10 cellular contexts compared by ENCODE assay signal in the genomic region with DNA sequence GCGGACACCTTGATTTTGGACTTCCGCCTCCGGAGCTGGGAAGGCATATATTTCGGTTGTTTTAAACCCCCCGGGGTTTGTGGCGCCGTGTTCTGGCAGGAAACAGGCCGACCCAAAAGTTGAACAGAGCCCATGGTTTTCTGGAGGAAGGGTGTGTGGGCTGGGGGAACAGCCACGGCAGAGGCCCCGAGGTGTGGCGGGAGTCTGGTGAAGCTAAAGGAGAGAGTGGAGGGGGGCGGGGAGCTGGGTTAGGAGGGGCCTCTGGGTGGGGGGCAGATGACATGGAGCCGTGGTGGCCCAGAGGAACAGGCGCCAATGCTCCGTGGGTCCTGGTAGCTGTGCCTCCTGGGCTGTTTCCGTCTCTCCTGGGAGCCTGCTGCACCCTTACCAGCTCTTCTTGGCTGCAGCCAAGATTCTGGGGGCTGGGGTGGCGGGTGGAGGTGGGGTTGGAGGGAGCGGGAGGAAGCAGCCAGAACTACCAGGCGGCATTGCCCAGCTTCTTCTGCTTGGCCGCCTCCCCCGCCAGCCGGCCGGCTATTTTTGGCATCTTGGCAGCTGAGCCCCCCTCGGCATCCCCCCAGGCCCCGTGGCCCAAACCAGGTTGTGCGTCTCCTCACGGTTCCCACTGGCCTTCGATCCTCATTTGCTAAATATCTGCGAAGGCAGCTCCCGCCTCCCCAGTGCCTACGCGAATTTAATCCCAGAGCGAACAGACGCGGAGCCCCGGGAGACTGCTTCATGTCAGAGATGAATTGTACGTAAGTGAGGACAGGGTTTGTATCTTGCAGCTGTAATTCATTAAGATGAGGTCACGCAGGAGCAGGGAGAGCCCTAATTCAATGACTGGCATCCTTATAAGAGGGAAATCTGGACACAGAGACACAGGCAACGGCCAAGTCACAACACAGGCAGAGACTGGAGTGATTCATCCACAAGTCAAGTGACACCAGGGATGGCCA. TPM values are rescaled to one million over a fixed set of nuclear protein-coding genes. Genes with fewer than 3 reads are reported as not detected.
A peak's percentile ranks its signal among the peaks of the same experiment; 100 is the strongest.
DNase-seq lines count a peak whose midpoint lies in the region; FAIRE-seq and TF ChIP-seq lines count a peak whose summit lies in the region.
"Had no signal": no experiment of that assay in that cellular context is flagged by ENCODE, and none has a peak within 500 bp of the region (broad histone marks: within the 10 kb centered on the region; RNA-seq: fewer than 3 reads in every experiment).

No MANE protein-coding gene starts in this region.

- peaks cover 0 to 58% (median 34%) of the 10 kb centered on the region in 11 experiments; a peak in 17 of 22 replicates for H3K36me3 ChIP-seq in BLaER1 treated with 17β-estradiol and CSF1 and Interleukin-3, amounts not matched to agents 10 nM and 100 nM
- H3K36me3 ChIP-seq in SK-N-SH (replicated peaks in 1 of 2; ENCODE audit: control insufficient read depth in 1 of 2, insufficient read depth in 2 of 2, low read length in 1 of 2) (no peaks in the 10 kb centered on the region), rectal smooth muscle tissue (ENCODE audit: control insufficient read depth, insufficient read depth, low read length) (no peaks in the 10 kb centered on the region), PC-9 (ENCODE audit: low read depth) (no peaks in the 10 kb centered on the region)

- peak overlapping the region; percentile 95 to 100 (median 98) for H3K4me2 ChIP-seq in BLaER1 treated with 17β-estradiol and CSF1 and Interleukin-3, amounts not matched to agents 10 nM and 100 nM
- H3K4me2 ChIP-seq in SK-N-SH (peak overlapping the region; percentile 82), PC-9 (no peak overlapping the region)

- H3K27ac ChIP-seq in BLaER1 treated with 17β-estradiol and CSF1 and Interleukin-3, amounts not matched to agents 10 nM and 100 nM, result peak overlapping the region; percentile 1 to 75 (median 47); a peak in 17 of 22 replicates
- peak overlapping the region; percentile 7 to 64; a peak in 2 of 4 replicates for H3K27ac ChIP-seq in SK-N-SH (ENCODE audit: low read depth in 2 of 2, low read length in 1 of 2)
- H3K27ac ChIP-seq in rectal smooth muscle tissue (ENCODE audit: low read depth, low read length), result peak overlapping the region; percentile 66
- no peak overlapping the region for H3K27ac ChIP-seq in PC-9

- TF ChIP-seq CTCF in SK-N-SH (IDR thresholded peaks at IDR 0.05) (no peak), PC-9 (conservative IDR thresholded peaks at IDR 0.05) (no peak)

- peak; percentile 93 for DNase-seq in SK-N-SH
- DNase-seq in frontal cortex (ENCODE audit: low spot score in 2 of 2), result peak; percentile 59 to 75
- no peak for DNase-seq in HT-29 (ENCODE audit: low spot score)
- no peak for DNase-seq in NAMALWA (ENCODE audit: low spot score)
- DNase-seq in PC-9, result no peak
- DNase-seq in stimulated activated naive CD4-positive, alpha-beta T cell (lab: John Stamatoyannopoulos, UW), result no peak
- DNase-seq: GDM1, NCI-H187 treated with DMSO at 0.1 percent for 48 hours had no signal

- no TSS peak for BruUV-seq in PC-9 (replicated peaks; lab: Mats Ljungman, UMichigan)

- no peak for TF ChIP-seq RAD21 in SK-N-SH (IDR thresholded peaks at IDR 0.05; ENCODE audit: low read length)

- H3F3A ChIP-seq in SK-N-SH (replicated peaks; ENCODE audit: insufficient read depth) (peaks cover 28% of the 10 kb centered on the region), PC-9 (ENCODE audit: insufficient read depth, low read depth) (no peaks in the 10 kb centered on the region)

- FAIRE-seq in frontal cortex (lab: Jason Lieb, UNC), result no peak

- peak; percentile 30 to 86; a peak in 2 of 4 replicates for TF ChIP-seq EP300 in SK-N-SH (IDR thresholded peaks at IDR 0.05; ENCODE audit: borderline replicate concordance in 1 of 2, low read depth in 1 of 2, low read length in 1 of 2)

- no peak overlapping the region for H2AFZ ChIP-seq in SK-N-SH (ENCODE audit: low read depth)
- no peak overlapping the region for H2AFZ ChIP-seq in PC-9

- H3K4me1 ChIP-seq in BLaER1 treated with 17β-estradiol and CSF1 and Interleukin-3, amounts not matched to agents 10 nM and 100 nM, result peaks cover 57 to 94% (median 83%) of the 10 kb centered on the region in 10 experiments
- H3K4me1 ChIP-seq in SK-N-SH (ENCODE audit: control insufficient read depth in 1 of 2, insufficient read depth in 2 of 2, low read depth in 1 of 2, low read length in 1 of 2), result peaks cover 4 to 26% of the 10 kb centered on the region in 2 experiments; a peak in 1 of 4 replicates
- peaks cover 5% of the 10 kb centered on the region for H3K4me1 ChIP-seq in rectal smooth muscle tissue (ENCODE audit: control insufficient read depth, insufficient read depth, low read length)
- no peaks in the 10 kb centered on the region for H3K4me1 ChIP-seq in PC-9 (replicated peaks; ENCODE audit: insufficient read depth)

- H3K79me2 ChIP-seq in SK-N-SH (ENCODE audit: insufficient read depth), result no peaks in the 10 kb centered on the region
- no peaks in the 10 kb centered on the region for H3K79me2 ChIP-seq in PC-9 (ENCODE audit: low read depth)

- H3K9me3 ChIP-seq in BLaER1 treated with 17β-estradiol and CSF1 and Interleukin-3, amounts not matched to agents 10 nM and 100 nM (replicated peaks in 1 of 11), result no peaks in the 10 kb centered on the region
- no peaks in the 10 kb centered on the region for H3K9me3 ChIP-seq in SK-N-SH
- H3K9me3 ChIP-seq in PC-9 (ENCODE audit: insufficient read depth, low read depth), result no peaks in the 10 kb centered on the region

- peaks cover 11 to 90% (median 80%) of the 10 kb centered on the region in 11 experiments; a peak in 19 of 22 replicates for H4K20me1 ChIP-seq in BLaER1 treated with 17β-estradiol and CSF1 and Interleukin-3, amounts not matched to agents 10 nM and 100 nM
- peaks cover 14% of the 10 kb centered on the region; the same call in 1 of the 2 replicates for H4K20me1 ChIP-seq in SK-N-SH (ENCODE audit: insufficient read depth)
- H4K20me1 ChIP-seq in PC-9 (ENCODE audit: insufficient read depth), result no peaks in the 10 kb centered on the region

- WGBS in SK-N-SH (ENCODE audit: low lambda C conversion rate), result 11% methylated on average over 32 of the region's 39 CpGs

- peak overlapping the region; percentile 38 to 86 (median 54) for H3K4me3 ChIP-seq in BLaER1 treated with 17β-estradiol and CSF1 and Interleukin-3, amounts not matched to agents 10 nM and 100 nM
- peak overlapping the region; percentile 15 to 58 for H3K4me3 ChIP-seq in SK-N-SH (ENCODE audit: low read depth in 2 of 2, low read length in 1 of 2)
- peak overlapping the region; percentile 17 for H3K4me3 ChIP-seq in rectal smooth muscle tissue (ENCODE audit: low read length)
- no peak overlapping the region for H3K4me3 ChIP-seq in PC-9

- CTCF ChIA-PET in SK-N-SH (lab: Yijun Ruan, JAX) (interaction anchor here (0.7 to 4.7 kb wide), 17 partner anchors 8 to 138 kb away, joined by 3 to 53 read pairs (median 4); a partner anchor contains a TSS), PC-9 (lab: Charles Lee) (interaction anchor here (0.7 kb wide), 1 partner anchor 395 kb away, joined by 10 read pairs; no protein-coding TSS in a partner anchor)

- H3K9me2 ChIP-seq in SK-N-SH (no peaks in the 10 kb centered on the region), PC-9 (ENCODE audit: insufficient read depth) (no peaks in the 10 kb centered on the region)

- H3K9ac ChIP-seq in BLaER1 treated with 17β-estradiol and CSF1 and Interleukin-3, amounts not matched to agents 10 nM and 100 nM, result peak overlapping the region; percentile 53 to 74 (median 68)
- no peak overlapping the region for H3K9ac ChIP-seq in SK-N-SH
- H3K9ac ChIP-seq in rectal smooth muscle tissue (ENCODE audit: low read length), result no peak overlapping the region

- POLR2A ChIA-PET in SK-N-SH (lab: Yijun Ruan, JAX) (interaction anchor here (0.8 to 1.8 kb wide), 5 partner anchors 11 to 64 kb away, joined by 3 to 6 read pairs (median 4); no protein-coding TSS in a partner anchor), PC-9 (lab: Charles Lee; ENCODE audit: unreplicated experiment) (no interaction called here)

- intact Hi-C loops in PC-9 (cut with micrococcal nuclease; ENCODE audit: unreplicated experiment), result no loop called here

- peaks cover 0 to 28% (median 0%) of the 10 kb centered on the region in 11 experiments; a peak in 2 of 22 replicates for H3K27me3 ChIP-seq in BLaER1 treated with 17β-estradiol and CSF1 and Interleukin-3, amounts not matched to agents 10 nM and 100 nM
- H3K27me3 ChIP-seq in SK-N-SH (ENCODE audit: insufficient read depth) (peaks cover 25% of the 10 kb centered on the region), rectal smooth muscle tissue (ENCODE audit: control insufficient read depth, insufficient read depth, low read length) (peaks cover 23% of the 10 kb centered on the region), PC-9 (ENCODE audit: insufficient read depth, low read depth) (no peaks in the 10 kb centered on the region)

RNA-seq across cellular contexts. Expression of a gene that starts 12.7 kb away (rescaled TPM):
- polyA plus RNA-seq in SK-N-SH (2012; rRNA removed), result not detected in 2 replicates
- not detected in 2 replicates for polyA plus RNA-seq in SK-N-SH (2012; cell fraction: cytosol; rRNA removed)
- polyA plus RNA-seq in SK-N-SH (2012; cell fraction: nucleus; rRNA removed), result not detected in 2 replicates
- under 0.01 TPM for total RNA-seq in frontal cortex
- not detected in 2 replicates for total RNA-seq in HT-29 (2014; rRNA removed; shearing (Covaris generic))
- total RNA-seq in PC-9 (2021), result not detected in 2 replicates

RNA-seq across cellular contexts. Expression of a gene that starts 13.3 kb away (rescaled TPM):
- not detected in 2 replicates for polyA plus RNA-seq in SK-N-SH (2012; rRNA removed)
- not detected in 2 replicates for polyA plus RNA-seq in SK-N-SH (2012; cell fraction: cytosol; rRNA removed)
- polyA plus RNA-seq in SK-N-SH (2012; cell fraction: nucleus; rRNA removed), result 0.04 TPM in 1 of 2 replicates, not detected in the other
- total RNA-seq in frontal cortex (0.82 TPM), PC-9 (2021) (0.18 TPM in 1 of 2 replicates, not detected in the other)
- total RNA-seq in HT-29 (2014; rRNA removed; shearing (Covaris generic)), result 0.20 TPM in 1 of 2 replicates, not detected in the other

RNA-seq across cellular contexts. Expression of a gene that starts 33.7 kb away (rescaled TPM):
- 1,077 and 1,193 TPM in 2 replicates for polyA plus RNA-seq in SK-N-SH (2012; rRNA removed)
- polyA plus RNA-seq in SK-N-SH (2012; cell fraction: cytosol; rRNA removed), result 767 and 1,013 TPM in 2 replicates
- 353 and 686 TPM in 2 replicates for polyA plus RNA-seq in SK-N-SH (2012; cell fraction: nucleus; rRNA removed)
- total RNA-seq in frontal cortex (97.4 TPM), PC-9 (2021) (80.2 and 83.4 TPM in 2 replicates)
- total RNA-seq in HT-29 (2014; rRNA removed; shearing (Covaris generic)), result 276 and 306 TPM in 2 replicates

RNA-seq across cellular contexts. Expression of a gene that starts 33.8 kb away (rescaled TPM):
- 48.5 and 58.1 TPM in 2 replicates for polyA plus RNA-seq in SK-N-SH (2012; rRNA removed)
- polyA plus RNA-seq in SK-N-SH (2012; cell fraction: cytosol; rRNA removed), result 7.7 and 14.5 TPM in 2 replicates
- polyA plus RNA-seq in SK-N-SH (2012; cell fraction: nucleus; rRNA removed), result 364 and 416 TPM in 2 replicates
- total RNA-seq in frontal cortex (16.3 TPM), PC-9 (2021) (49.6 and 64.1 TPM in 2 replicates)
- 85.0 and 121 TPM in 2 replicates for total RNA-seq in HT-29 (2014; rRNA removed; shearing (Covaris generic))

RNA-seq across cellular contexts. Expression of a gene that starts 38.4 kb away (rescaled TPM):
- 0.76 and 0.88 TPM in 2 replicates for polyA plus RNA-seq in SK-N-SH (2012; rRNA removed)
- polyA plus RNA-seq in SK-N-SH (2012; cell fraction: cytosol; rRNA removed), result 0.58 and 0.66 TPM in 2 replicates
- polyA plus RNA-seq in SK-N-SH (2012; cell fraction: nucleus; rRNA removed), result 0.75 and 1.8 TPM in 2 replicates
- 2.0 TPM for total RNA-seq in frontal cortex
- total RNA-seq in HT-29 (2014; rRNA removed; shearing (Covaris generic)), result 0.34 and 0.38 TPM in 2 replicates
- total RNA-seq in PC-9 (2021), result 1.1 and 1.4 TPM in 2 replicates

Comparison
In these comparisons a context has a peak if more than half of its experiments do, and no peak if none do; other contexts are left out.
1. H3K9ac ChIP-seq: peak in BLaER1 treated with 17β-estradiol and CSF1 and Interleukin-3, amounts not matched to agents 10 nM and 100 nM (11 of 11); none in SK-N-SH (single experiment) and rectal smooth muscle tissue (single experiment).
2. DNase-seq: peak in SK-N-SH (single experiment) and frontal cortex (2 of 2); none in HT-29 (single experiment), NAMALWA (single experiment), PC-9 (0 of 2) and stimulated activated naive CD4-positive, alpha-beta T cell (0 of 6).